In genomic region chr20:25858495-25859425, GRCh38 we compare ENCODE assay signal across 8 cellular contexts.
DNase-seq lines count a peak whose midpoint lies in the region; ATAC-seq, FAIRE-seq and TF ChIP-seq lines count a peak whose summit lies in the region.

No MANE protein-coding gene starts in this region.

- intact Hi-C loops in CD8-positive, alpha-beta T cell (cut with DNase I, micrococcal nuclease) = no loop called here
- intact Hi-C loops in psoas muscle (cut with DNase I) = no loop called here

- TF ChIP-seq CTCF in CD8-positive, alpha-beta T cell (IDR thresholded peaks at IDR 0.05) = no peak
- TF ChIP-seq CTCF in H9 (conservative IDR thresholded peaks at IDR 0.05) (no peak), H1 (IDR thresholded peaks at IDR 0.05; ENCODE audit: control extremely low read depth in 1 of 3, insufficient read depth in 1 of 3, low read depth in 1 of 3, low read length in 3 of 3) (no peak), psoas muscle (IDR thresholded peaks at IDR 0.05) (no peak)

- H2BK120ac ChIP-seq in H9 (ENCODE audit: low read depth, low read length, poor library complexity, severe bottlenecking) (no peak overlapping the region), H1 (replicated peaks; ENCODE audit: low read depth, low read length) (no peak overlapping the region)

- H2BK5ac ChIP-seq in H9 (ENCODE audit: insufficient read length, low read length) (no peak overlapping the region), H1 (ENCODE audit: low read depth, low read length) (no peak overlapping the region)

- H3K9ac ChIP-seq in H9 (ENCODE audit: extremely low read depth, insufficient read length, low read length) = no peak overlapping the region
- no peak overlapping the region for H3K9ac ChIP-seq in H1 (replicated peaks in 1 of 4; ENCODE audit: extremely low read depth in 1 of 4, low read depth in 3 of 4, low read length in 3 of 4)

- no peak for TF ChIP-seq EP300 in H1 (IDR thresholded peaks at IDR 0.05; ENCODE audit: borderline replicate concordance in 1 of 2, low read depth in 2 of 2, low read length in 2 of 2)

- no peaks in the 10 kb centered on the region for H3K79me1 ChIP-seq in H9 (ENCODE audit: insufficient read depth, low read depth, low read length, poor library complexity, severe bottlenecking)
- no peaks in the 10 kb centered on the region for H3K79me1 ChIP-seq in H1 (ENCODE audit: low read depth, low read length)

- H4K8ac ChIP-seq in H9 (replicated peaks; ENCODE audit: insufficient read length, low read depth, low read length) (no peak overlapping the region), H1 (ENCODE audit: extremely low read depth, insufficient read depth, low read length) (no peak overlapping the region)

- H3K79me2 ChIP-seq in H9 (ENCODE audit: insufficient read depth, low read length) = no peaks in the 10 kb centered on the region
- H3K79me2 ChIP-seq in H1 (ENCODE audit: control insufficient read depth in 1 of 2, insufficient read depth in 2 of 2, low read length in 2 of 2) = no peaks in the 10 kb centered on the region

- H2BK20ac ChIP-seq in H9 (ENCODE audit: low read depth, low read length, poor library complexity, severe bottlenecking) (no peak overlapping the region), H1 (ENCODE audit: low read length) (no peak overlapping the region)

- no peak overlapping the region for H2BK15ac ChIP-seq in H9 (ENCODE audit: low read depth, low read length)
- no peak overlapping the region for H2BK15ac ChIP-seq in H1 (ENCODE audit: low read length)

- H3K4ac ChIP-seq in H9 (ENCODE audit: low read depth, low read length) (no peak overlapping the region), H1 (replicated peaks; ENCODE audit: insufficient read length, low read depth, low read length) (no peak overlapping the region)

- peaks cover 4% of the 10 kb centered on the region for H3K36me3 Mint-ChIP-seq in CD8-positive, alpha-beta T cell
- peaks cover 1 to 6% (median 2%) of the 10 kb centered on the region in 3 experiments; a peak in 4 of 7 replicates for H3K36me3 Mint-ChIP-seq in H9 (ENCODE audit: insufficient read depth in 1 of 3, low read depth in 3 of 3)

- H3K27ac Mint-ChIP-seq in CD8-positive, alpha-beta T cell = no peak overlapping the region
- no peak overlapping the region for H3K27ac Mint-ChIP-seq in H9

- no peaks in the 10 kb centered on the region for H3K36me3 ChIP-seq in CD8-positive, alpha-beta T cell (ENCODE audit: insufficient read depth, low read length)
- H3K36me3 ChIP-seq in H1 (ENCODE audit: control insufficient read depth in 2 of 4, insufficient read depth in 4 of 4, low read length in 3 of 4) (no peaks in the 10 kb centered on the region), psoas muscle (ENCODE audit: insufficient read depth in 1 of 2, low read depth in 1 of 2) (no peaks in the 10 kb centered on the region)

- H3K27ac ChIP-seq in CD8-positive, alpha-beta T cell (ENCODE audit: low read depth, low read length) = no peak overlapping the region
- H3K27ac ChIP-seq in H9 (ENCODE audit: insufficient read length, low read depth, low read length) (no peak overlapping the region), H1 (ENCODE audit: low read depth, low read length) (no peak overlapping the region), psoas muscle (no peak overlapping the region)

- no peak for TF ChIP-seq RAD21 in H1 (IDR thresholded peaks at IDR 0.05 in 1 of 2, conservative IDR thresholded peaks at IDR 0.05 in 1 of 2; ENCODE audit: low read depth in 2 of 2, low read length in 2 of 2)

- H3T11ph ChIP-seq in H9 (ENCODE audit: low read length) = no peak overlapping the region

- no peaks in the 10 kb centered on the region for H4K20me1 ChIP-seq in H9 (ENCODE audit: control insufficient read depth, insufficient read depth, insufficient read length)
- H4K20me1 ChIP-seq in H1 (replicated peaks in 1 of 2; ENCODE audit: control insufficient read depth in 1 of 2, insufficient read depth in 2 of 2, low read length in 2 of 2) = peaks cover 0 to 1% of the 10 kb centered on the region in 2 experiments

- DNase-seq in CD8-positive, alpha-beta T cell = no peak
- DNase-seq in H9 (no peak), H1 (ENCODE audit: low read depth in 1 of 2, low spot score in 2 of 2) (no peak), psoas muscle (no peak), urothelium cell line (ENCODE audit: low spot score) (no peak), NCI-H446 (lab: John Stamatoyannopoulos, UW) (no peak), midbrain (lab: John Stamatoyannopoulos, UW) (no peak), cerebellar nuclear complex (lab: John Stamatoyannopoulos, UW) (no peak)

- H3K56ac ChIP-seq in H9 (ENCODE audit: insufficient read length, low read depth, low read length) (no peak overlapping the region), H1 (replicated peaks; ENCODE audit: insufficient read length, low read depth, low read length) (no peak overlapping the region)

- H3K4me1 Mint-ChIP-seq in CD8-positive, alpha-beta T cell (ENCODE audit: low read depth) = peaks cover 46% of the 10 kb centered on the region
- H3K4me1 Mint-ChIP-seq in H9 = peaks cover 17 to 20% of the 10 kb centered on the region in 2 experiments

- no peak overlapping the region for H3K4me3 ChIP-seq in CD8-positive, alpha-beta T cell (ENCODE audit: low read depth, low read length)
- H3K4me3 ChIP-seq in H1 (ENCODE audit: extremely low read depth in 1 of 4, insufficient read depth in 2 of 4, low read depth in 3 of 4, low read length in 4 of 4) (peak overlapping the region; percentile 19 to 53 (median 21); a peak in 4 of 8 replicates), psoas muscle (peak overlapping the region; percentile 63)

- POLR2A ChIA-PET in CD8-positive, alpha-beta T cell (lab: Charles Lee) = no interaction called here
- POLR2A ChIA-PET in H1 (lab: Charles Lee; ENCODE audit: partially characterized antibody) = no interaction called here

- peaks cover 46% of the 10 kb centered on the region for H3K4me1 ChIP-seq in CD8-positive, alpha-beta T cell (ENCODE audit: insufficient read depth, low read length)
- H3K4me1 ChIP-seq in H9 (ENCODE audit: insufficient read depth, low read length) (no peaks in the 10 kb centered on the region), H1 (replicated peaks in 1 of 4; ENCODE audit: control insufficient read depth in 3 of 4, insufficient read depth in 4 of 4, low read length in 3 of 4) (peaks cover 0 to 12% (median 2%) of the 10 kb centered on the region in 4 experiments; a peak in 4 of 7 replicates), psoas muscle (peaks cover 5% of the 10 kb centered on the region)

- H4K91ac ChIP-seq in H9 (ENCODE audit: insufficient read length, low read depth, low read length) (no peak overlapping the region), H1 (replicated peaks; ENCODE audit: insufficient read length, low read length) (no peak overlapping the region)

- no peaks in the 10 kb centered on the region for H3K9me3 Mint-ChIP-seq in CD8-positive, alpha-beta T cell
- peaks cover 8 to 15% of the 10 kb centered on the region in 2 experiments for H3K9me3 Mint-ChIP-seq in H9

- H3K14ac ChIP-seq in H9 (ENCODE audit: insufficient read depth, low read length) = no peak overlapping the region
- no peak overlapping the region for H3K14ac ChIP-seq in H1 (ENCODE audit: insufficient read length)

- H3K18ac ChIP-seq in H9 (ENCODE audit: insufficient read length, low read depth, low read length) = no peak overlapping the region
- H3K18ac ChIP-seq in H1 (ENCODE audit: extremely low read depth, low read length) = no peak overlapping the region

- WGBS in H9 (ENCODE audit: extremely low coverage, insufficient read length, low lambda C conversion rate) = no CpG with 5 or more reads among the region's 37 CpGs
- WGBS in H1 (ENCODE audit: extremely low coverage in 1 of 2, insufficient coverage in 1 of 2, insufficient read length in 1 of 2, insufficient replicate concordance in 2 of 2, low coverage in 1 of 2, low lambda C conversion rate in 2 of 2, missing lambda C conversion rate in 1 of 2), 2 experiments = 65% methylated on average over 27 of the region's 37 CpGs; no CpG with 5 or more reads in 1 of the 2 experiments
- WGBS in psoas muscle, 3 donors = 51 to 58% (median 55%) methylated on average over 37 of the region's 37 CpGs

- H2AFZ ChIP-seq in H9 (ENCODE audit: low read length) (no peak overlapping the region), H1 (ENCODE audit: low read length) (no peak overlapping the region)

- H3K23me2 ChIP-seq in H9 (ENCODE audit: insufficient read length, low read depth, low read length, poor library complexity, severe bottlenecking) (peaks cover 2% of the 10 kb centered on the region), H1 (ENCODE audit: low read depth, low read length) (peaks cover 9% of the 10 kb centered on the region)

- ATAC-seq in CD8-positive, alpha-beta T cell = no peak
- ATAC-seq in psoas muscle = no peak

- peaks cover 63% of the 10 kb centered on the region for H3K27me3 Mint-ChIP-seq in CD8-positive, alpha-beta T cell (ENCODE audit: low read depth)
- H3K27me3 Mint-ChIP-seq in H9 (ENCODE audit: low read depth) = peaks cover 83% of the 10 kb centered on the region

- TF ChIP-seq POLR2A in H1 (IDR thresholded peaks at IDR 0.05; ENCODE audit: control extremely low read depth in 1 of 2, low read depth in 2 of 2, low read length in 2 of 2) = no peak

- H2BK12ac ChIP-seq in H9 (ENCODE audit: insufficient read length, low read depth, low read length) = no peak overlapping the region
- no peak overlapping the region for H2BK12ac ChIP-seq in H1 (ENCODE audit: low read depth, low read length)

- CTCF ChIA-PET in CD8-positive, alpha-beta T cell (lab: Charles Lee) = no interaction called here
- CTCF ChIA-PET in H1 (lab: Charles Lee; ENCODE audit: partially characterized antibody) = no interaction called here

- peaks cover 26% of the 10 kb centered on the region for H3K27me3 ChIP-seq in CD8-positive, alpha-beta T cell (ENCODE audit: insufficient read depth, low read length)
- H3K27me3 ChIP-seq in H9 (ENCODE audit: insufficient read depth, low read length) (peaks cover 29% of the 10 kb centered on the region), H1 (replicated peaks in 1 of 4; ENCODE audit: control insufficient read depth in 3 of 4, extremely low read depth in 1 of 4, insufficient read depth in 3 of 4, low read length in 3 of 4) (peaks cover 27 to 64% (median 50%) of the 10 kb centered on the region in 4 experiments), psoas muscle (ENCODE audit: insufficient read depth in 3 of 3, low read length in 2 of 3) (no peaks in the 10 kb centered on the region)

- FAIRE-seq in H1 (lab: Jason Lieb, UNC) (no peak), urothelium cell line (lab: Jason Lieb, UNC) (no peak)

- H2AK5ac ChIP-seq in H9 (ENCODE audit: insufficient read length, low read length) (no peak overlapping the region), H1 (ENCODE audit: low read depth, low read length) (no peak overlapping the region)

- no peak overlapping the region for H4K5ac ChIP-seq in H9 (ENCODE audit: insufficient read length, low read depth, low read length)
- H4K5ac ChIP-seq in H1 (ENCODE audit: insufficient read length, low read depth, low read length) = no peak overlapping the region

- H3K23ac ChIP-seq in H9 (ENCODE audit: insufficient read length, low read depth, low read length) (no peak overlapping the region), H1 (ENCODE audit: insufficient read length) (no peak overlapping the region)

- H3K9me3 ChIP-seq in CD8-positive, alpha-beta T cell (ENCODE audit: low read length) = no peaks in the 10 kb centered on the region
- no peaks in the 10 kb centered on the region for H3K9me3 ChIP-seq in H9 (ENCODE audit: control insufficient read depth, low read depth, low read length)
- H3K9me3 ChIP-seq in H1 (ENCODE audit: insufficient read depth in 2 of 2, low read depth in 1 of 2, low read length in 1 of 2) = peaks cover 2 to 54% of the 10 kb centered on the region in 2 experiments; a peak in 2 of 4 replicates
- H3K9me3 ChIP-seq in psoas muscle = no peaks in the 10 kb centered on the region

- H3K4me2 ChIP-seq in H9 (ENCODE audit: insufficient read depth, insufficient read length, low read length) (peak overlapping the region; percentile 20), H1 (ENCODE audit: insufficient read depth in 1 of 2, low read depth in 2 of 2, low read length in 2 of 2) (peak overlapping the region; percentile 63 to 65)

- peak overlapping the region; percentile 26 for H3K4me3 Mint-ChIP-seq in CD8-positive, alpha-beta T cell
- H3K4me3 Mint-ChIP-seq in H9 = peak overlapping the region in 1 of 2 experiments; percentile 75; a peak in 4 of 5 replicates
